Comparison of ENCODE assay signal across 22 cellular contexts in genomic region chr17:9229160-9229825, GRCh38.
DNase-seq lines count a peak whose midpoint lies in the region; ATAC-seq, FAIRE-seq and TF ChIP-seq lines count a peak whose summit lies in the region.
"Had no signal": no experiment of that assay in that cellular context is flagged by ENCODE, and none has a peak within 500 bp of the region (broad histone marks: within the 10 kb centered on the region; RNA-seq: fewer than 3 reads in every experiment).

No MANE protein-coding gene starts in this region.

- FAIRE-seq in H1 (lab: Jason Lieb, UNC): no peak
- FAIRE-seq: GM12891, K562 had no signal

- H3K36me3 Mint-ChIP-seq in glutamatergic neuron (ENCODE audit: unreplicated experiment): no peaks in the 10 kb centered on the region
- H3K36me3 Mint-ChIP-seq: CD8-positive, alpha-beta T cell had no signal

- H3K27me3 ChIP-seq in left ventricle myocardium inferior (ENCODE audit: low read depth) (peaks cover 16% of the 10 kb centered on the region), H1 (replicated peaks in 1 of 4; ENCODE audit: control insufficient read depth in 3 of 4, extremely low read depth in 1 of 4, insufficient read depth in 3 of 4, low read length in 3 of 4) (peaks cover 0 to 2% (median 0%) of the 10 kb centered on the region in 4 experiments; a peak in 2 of 7 replicates), stomach (peaks cover 0 to 20% (median 0%) of the 10 kb centered on the region in 3 donors)
- H3K27me3 ChIP-seq: MG63 had no signal

- no peak overlapping the region for H3K4me3 Mint-ChIP-seq in glutamatergic neuron (ENCODE audit: unreplicated experiment)
- H3K4me3 Mint-ChIP-seq: CD8-positive, alpha-beta T cell had no signal

- H3K27ac ChIP-seq in left ventricle myocardium inferior (replicated peaks) (no peak overlapping the region), H1 (ENCODE audit: low read depth, low read length) (no peak overlapping the region), stomach (peak overlapping the region in 3 of 5 donors; percentile 20 to 68 (median 46))
- H3K27ac ChIP-seq: RWPE1 had no signal

- H2AK5ac ChIP-seq in H1 (ENCODE audit: low read depth, low read length): peak overlapping the region; percentile 94; the same call in 1 of the 2 replicates

- H3K4me2 ChIP-seq in H1 (ENCODE audit: insufficient read depth in 1 of 2, low read depth in 2 of 2, low read length in 2 of 2): no peak overlapping the region

- no peak overlapping the region for H2BK120ac ChIP-seq in H1 (replicated peaks; ENCODE audit: low read depth, low read length)

- H3K79me1 ChIP-seq in H1 (ENCODE audit: low read depth, low read length): no peaks in the 10 kb centered on the region

- H3K9me3 ChIP-seq in left ventricle myocardium inferior (replicated peaks) (no peaks in the 10 kb centered on the region), H1 (ENCODE audit: insufficient read depth in 2 of 2, low read depth in 1 of 2, low read length in 1 of 2) (no peaks in the 10 kb centered on the region), stomach (no peaks in the 10 kb centered on the region)
- H3K9me3 ChIP-seq: MG63 had no signal

- peaks cover 12% of the 10 kb centered on the region for H3K23me2 ChIP-seq in H1 (ENCODE audit: low read depth, low read length)

- no peak overlapping the region for H3K56ac ChIP-seq in H1 (replicated peaks; ENCODE audit: insufficient read length, low read depth, low read length)

- H2BK20ac ChIP-seq in H1 (ENCODE audit: low read length): no peak overlapping the region

- peak overlapping the region; percentile 37 for H4K91ac ChIP-seq in H1 (replicated peaks; ENCODE audit: insufficient read length, low read length)

- no peaks in the 10 kb centered on the region for H3K4me1 Mint-ChIP-seq in glutamatergic neuron (ENCODE audit: low read depth, unreplicated experiment)

- TF ChIP-seq EP300 in H1 (IDR thresholded peaks at IDR 0.05; ENCODE audit: borderline replicate concordance in 1 of 2, low read depth in 2 of 2, low read length in 2 of 2) (no peak), stomach (IDR thresholded peaks at IDR 0.05) (no peak)

- DNase-seq in left ventricle myocardium superior (peak; percentile 23), left ventricle myocardium inferior (no peak), H1 (ENCODE audit: low read depth in 1 of 2, low spot score in 2 of 2) (no peak), glutamatergic neuron (peak; percentile 7), stomach (no peak), NCI-H2196 (lab: John Stamatoyannopoulos, UW; ENCODE audit: unreplicated experiment) (no peak), NCI-H2227 (lab: John Stamatoyannopoulos, UW; ENCODE audit: unreplicated experiment) (no peak)
- DNase-seq in activated CD8-positive, alpha-beta memory T cell treated with anti-CD3 and anti-CD28 coated beads, Interleukin-2, amount 50 U/mL, for 4 hours: no peak
- DNase-seq: AML-193; CD8-positive, alpha-beta T cell; DMS153; NCI-H1417; NCI-H187 treated with DMSO at 0.1 percent for 48 hours; NCI-H2107; NCI-H2227 treated with DMSO at 0.1 percent for 48 hours; NCI-H510A; NCI-H748 treated with DMSO at 0.1 percent for 48 hours; NK-92 treated with Interleukin-12 subunit alpha and Interleukin-12 subunit beta, amount 100 ng/mL, for 24 hours had no signal

- intact Hi-C loops in left ventricle myocardium superior (cut with micrococcal nuclease): no loop called here
- intact Hi-C loops in left ventricle myocardium inferior (cut with micrococcal nuclease): no loop called here
- intact Hi-C loops in stomach (cut with DNase I; ENCODE audit: low total_unique reads): no loop called here

- H2BK12ac ChIP-seq in H1 (ENCODE audit: low read depth, low read length): peak overlapping the region; percentile 27; the same call in 1 of the 2 replicates

- H4K8ac ChIP-seq in H1 (ENCODE audit: extremely low read depth, insufficient read depth, low read length): no peak overlapping the region; the same call in 1 of the 2 replicates

- TF ChIP-seq RAD21 in H1 (IDR thresholded peaks at IDR 0.05 in 1 of 2, conservative IDR thresholded peaks at IDR 0.05 in 1 of 2; ENCODE audit: low read depth in 2 of 2, low read length in 2 of 2): no peak

- H3K9ac ChIP-seq in H1 (replicated peaks in 1 of 4; ENCODE audit: extremely low read depth in 1 of 4, low read depth in 3 of 4, low read length in 3 of 4): no peak overlapping the region

- no peak overlapping the region for H2AFZ ChIP-seq in H1 (ENCODE audit: low read length)

- no peak overlapping the region for H3K14ac ChIP-seq in H1 (ENCODE audit: insufficient read length)

- H2BK15ac ChIP-seq in H1 (ENCODE audit: low read length): no peak overlapping the region

- H3K23ac ChIP-seq in H1 (ENCODE audit: insufficient read length): no peak overlapping the region

- no peak overlapping the region for H2BK5ac ChIP-seq in H1 (ENCODE audit: low read depth, low read length)

- CTCF ChIA-PET in H1 (lab: Charles Lee; ENCODE audit: partially characterized antibody): no interaction called here

- H3K18ac ChIP-seq in H1 (ENCODE audit: extremely low read depth, low read length): no peak overlapping the region

- POLR2A ChIA-PET in H1 (lab: Charles Lee; ENCODE audit: partially characterized antibody): no interaction called here

- peaks cover 0 to 17% of the 10 kb centered on the region in 2 experiments for H4K20me1 ChIP-seq in H1 (replicated peaks in 1 of 2; ENCODE audit: control insufficient read depth in 1 of 2, insufficient read depth in 2 of 2, low read length in 2 of 2)

- TF ChIP-seq POLR2A in H1 (IDR thresholded peaks at IDR 0.05; ENCODE audit: control extremely low read depth in 1 of 2, low read depth in 2 of 2, low read length in 2 of 2) (no peak), stomach (IDR thresholded peaks at IDR 0.05) (no peak)

- TF ChIP-seq CTCF in left ventricle myocardium inferior (IDR thresholded peaks at IDR 0.05; ENCODE audit: borderline replicate concordance) (no peak), H1 (IDR thresholded peaks at IDR 0.05; ENCODE audit: control extremely low read depth in 1 of 3, insufficient read depth in 1 of 3, low read depth in 1 of 3, low read length in 3 of 3) (no peak), glutamatergic neuron (IDR thresholded peaks at IDR 0.05; ENCODE audit: partially characterized antibody, unreplicated experiment) (no peak), stomach (IDR thresholded peaks at IDR 0.05) (no peak)

- H3K4me3 ChIP-seq in left ventricle myocardium inferior (no peak overlapping the region), H1 (ENCODE audit: extremely low read depth in 1 of 4, insufficient read depth in 2 of 4, low read depth in 3 of 4, low read length in 4 of 4) (no peak overlapping the region), stomach (no peak overlapping the region)
- H3K4me3 ChIP-seq: K562, MG63 had no signal

- H3K9me3 Mint-ChIP-seq in glutamatergic neuron (ENCODE audit: unreplicated experiment): no peaks in the 10 kb centered on the region
- H3K9me3 Mint-ChIP-seq: CD8-positive, alpha-beta T cell had no signal

- WGBS in H1 (ENCODE audit: extremely low coverage in 1 of 2, insufficient coverage in 1 of 2, insufficient read length in 1 of 2, insufficient replicate concordance in 2 of 2, low coverage in 1 of 2, low lambda C conversion rate in 2 of 2, missing lambda C conversion rate in 1 of 2), 2 experiments: 91% methylated on average over 20 of the region's 20 CpGs; no CpG with 5 or more reads in 1 of the 2 experiments
- WGBS in stomach, 5 donors: 82 to 90% (median 88%) methylated on average over 20 of the region's 20 CpGs

- peaks cover 1% of the 10 kb centered on the region for H3K27me3 Mint-ChIP-seq in glutamatergic neuron (ENCODE audit: unreplicated experiment)

- no peaks in the 10 kb centered on the region for H3K79me2 ChIP-seq in H1 (ENCODE audit: control insufficient read depth in 1 of 2, insufficient read depth in 2 of 2, low read length in 2 of 2)

- H3K36me3 ChIP-seq in left ventricle myocardium inferior (no peaks in the 10 kb centered on the region), H1 (ENCODE audit: control insufficient read depth in 2 of 4, insufficient read depth in 4 of 4, low read length in 3 of 4) (peaks cover 0 to 6% (median 0%) of the 10 kb centered on the region in 4 experiments; a peak in 1 of 8 replicates), stomach (no peaks in the 10 kb centered on the region)
- H3K36me3 ChIP-seq: MG63 had no signal

- ATAC-seq in left ventricle myocardium superior: no peak
- ATAC-seq: CD8-positive, alpha-beta T cell; K562 had no signal

- no peak overlapping the region for H4K5ac ChIP-seq in H1 (ENCODE audit: insufficient read length, low read depth, low read length)

- H3K4me1 ChIP-seq in left ventricle myocardium inferior (peaks cover 4% of the 10 kb centered on the region), H1 (replicated peaks in 1 of 4; ENCODE audit: control insufficient read depth in 3 of 4, insufficient read depth in 4 of 4, low read length in 3 of 4) (peaks cover 0 to 15% (median 7%) of the 10 kb centered on the region in 4 experiments; a peak in 6 of 7 replicates), stomach (peaks cover 0 to 29% (median 8%) of the 10 kb centered on the region in 4 donors)

- no peak overlapping the region for H3K4ac ChIP-seq in H1 (replicated peaks; ENCODE audit: insufficient read length, low read depth, low read length)

- H3K27ac Mint-ChIP-seq in glutamatergic neuron (ENCODE audit: unreplicated experiment): no peak overlapping the region
- H3K27ac Mint-ChIP-seq: CD8-positive, alpha-beta T cell had no signal

TF ChIP-seq in H1, 55 proteins besides CTCF, POLR2A, EP300 and RAD21:
- no peak for TF ChIP-seq BACH1 (IDR thresholded peaks at IDR 0.05; ENCODE audit: low read length)
- TF ChIP-seq CEBPB (IDR thresholded peaks at IDR 0.05; ENCODE audit: low read depth, low read length): no peak
- TF ChIP-seq BRCA1 (IDR thresholded peaks at IDR 0.05; ENCODE audit: low read depth, low read length): no peak
- no peak for TF ChIP-seq FOSL1 (IDR thresholded peaks at IDR 0.05; ENCODE audit: insufficient read depth, low read depth, low read length)
- TF ChIP-seq POLR2AphosphoS5 (IDR thresholded peaks at IDR 0.05; ENCODE audit: low read depth, low read length): no peak

Comparison
In these comparisons a context has a peak if more than half of its experiments do, and no peak if none do; other contexts are left out.
1. DNase-seq: peak in left ventricle myocardium superior (single experiment) and glutamatergic neuron (single experiment); none in left ventricle myocardium inferior (single experiment), H1 (0 of 2), stomach (single experiment), activated CD8-positive, alpha-beta memory T cell treated with anti-CD3 and anti-CD28 coated beads, Interleukin-2, amount 50 U/mL, for 4 hours (single experiment), NCI-H2196 (single experiment) and NCI-H2227 (single experiment).
2. H3K27ac ChIP-seq: peak in stomach (3 of 5); none in left ventricle myocardium inferior (single experiment) and H1 (single experiment).